Comparison of ENCODE assay signal across 20 cellular contexts in the genomic region with DNA sequence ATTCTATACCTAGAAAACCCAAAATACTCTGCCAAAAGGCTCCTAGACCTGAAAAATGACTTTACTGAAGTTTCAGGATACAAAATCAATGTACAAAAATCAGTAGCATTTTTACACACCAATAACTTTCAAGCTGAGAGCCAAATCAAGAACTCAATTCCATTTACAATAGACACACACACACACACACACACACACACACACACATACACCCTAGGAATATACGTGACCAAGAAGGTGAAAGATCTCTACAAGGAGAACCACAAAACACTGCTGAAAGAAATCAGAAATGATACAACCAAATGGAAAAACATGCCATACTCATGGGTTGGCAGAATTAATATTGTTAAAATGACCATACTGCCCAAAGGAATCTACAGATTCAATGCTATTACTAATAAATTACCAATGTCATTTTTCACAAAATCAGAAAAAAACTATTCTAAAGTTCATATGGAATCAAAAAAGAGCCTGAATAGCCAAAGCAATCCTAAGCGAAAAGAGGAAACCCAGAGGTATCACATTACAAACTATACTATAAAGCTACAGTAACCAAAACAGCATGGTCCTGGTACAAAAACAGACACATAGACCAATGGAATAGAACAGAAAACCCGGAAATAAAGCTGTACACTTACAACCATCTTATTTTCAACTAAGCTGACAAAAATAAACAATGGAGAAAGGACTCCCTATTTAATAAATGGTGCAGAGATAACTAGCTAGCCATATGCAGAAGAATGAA.
"Had no signal": no experiment of that assay in that cellular context is flagged by ENCODE, and none has a peak within 500 bp of the region (broad histone marks: within the 10 kb centered on the region; RNA-seq: fewer than 3 reads in every experiment).

No MANE protein-coding gene starts in this region.

- H3K27ac ChIP-seq: body of pancreas, foreskin keratinocyte, pancreas, psoas muscle, right atrium auricular region, transverse colon had no signal

- H3K4me1 ChIP-seq: body of pancreas, foreskin keratinocyte, pancreas, psoas muscle, right atrium auricular region, transverse colon had no signal

- H3K27me3 ChIP-seq: body of pancreas, foreskin keratinocyte, pancreas, right atrium auricular region, transverse colon had no signal

- H3K4me1 Mint-ChIP-seq: activated CD4-positive, alpha-beta T cell treated with anti-CD3 and anti-CD28 coated beads, Interleukin-2, amount 10 ng/mL, durations not matched to agents 7 days and 5 days had no signal

- H3K27me3 Mint-ChIP-seq: activated CD4-positive, alpha-beta T cell treated with anti-CD3 and anti-CD28 coated beads, Interleukin-2, amount 10 ng/mL, durations not matched to agents 7 days and 5 days; activated CD8-positive, alpha-beta memory T cell treated with anti-CD3 and anti-CD28 coated beads, Interleukin-2, amount 10 ng/mL, durations not matched to agents 7 days and 5 days; activated CD8-positive, alpha-beta T cell treated with anti-CD3 and anti-CD28 coated beads for 36 hours; activated naive CD8-positive, alpha-beta T cell treated with anti-CD3 and anti-CD28 coated beads, Interleukin-2, amount 50 U/mL, for 24 hours; naive thymus-derived CD8-positive, alpha-beta T cell; stimulated activated naive CD8-positive, alpha-beta T cell treated with anti-CD3 and anti-CD28 coated beads, Interleukin-15, amount 100 ng/mL, for 72 hours had no signal

- H3K4me3 Mint-ChIP-seq: activated CD4-positive, alpha-beta T cell treated with anti-CD3 and anti-CD28 coated beads, Interleukin-2, amount 10 ng/mL, durations not matched to agents 7 days and 5 days; activated CD8-positive, alpha-beta memory T cell treated with anti-CD3 and anti-CD28 coated beads, Interleukin-2, amount 10 ng/mL, durations not matched to agents 7 days and 5 days; activated CD8-positive, alpha-beta T cell treated with anti-CD3 and anti-CD28 coated beads for 36 hours; activated naive CD8-positive, alpha-beta T cell treated with anti-CD3 and anti-CD28 coated beads, Interleukin-2, amount 50 U/mL, for 24 hours; naive thymus-derived CD8-positive, alpha-beta T cell; stimulated activated naive CD8-positive, alpha-beta T cell treated with anti-CD3 and anti-CD28 coated beads, Interleukin-15, amount 100 ng/mL, for 72 hours had no signal

- H3K9me3 ChIP-seq: body of pancreas, pancreas had no signal

- H3K4me3 ChIP-seq: body of pancreas, lung, pancreas, psoas muscle, right atrium auricular region, transverse colon had no signal

- H3K36me3 ChIP-seq: right atrium auricular region had no signal

- DNase-seq: activated CD4-positive, alpha-beta T cell treated with anti-CD3 and anti-CD28 coated beads, Interleukin-2, amount 10 ng/mL, durations not matched to agents 7 days and 5 days; activated CD8-positive, alpha-beta memory T cell treated with anti-CD3 and anti-CD28 coated beads, Interleukin-2, amount 10 ng/mL, durations not matched to agents 7 days and 5 days; activated CD8-positive, alpha-beta T cell treated with anti-CD3 and anti-CD28 coated beads for 36 hours; activated effector memory CD4-positive, alpha-beta T cell treated with anti-CD3 and anti-CD28 coated beads, Interleukin-2, amount 50 U/mL, for 16 hours; activated naive CD4-positive, alpha-beta T cell treated with anti-CD3 and anti-CD28 coated beads, Interleukin-2, amount 50 U/mL, for 16 hours; activated naive CD8-positive, alpha-beta T cell treated with anti-CD3 and anti-CD28 coated beads, Interleukin-2, amount 50 U/mL, for 24 hours; activated T-cell treated with anti-CD3 and anti-CD28 coated beads for 4 hours; anterior cingulate cortex; effector CD4-positive, alpha-beta T cell; foreskin keratinocyte; kidney; naive thymus-derived CD8-positive, alpha-beta T cell; pancreas; psoas muscle; stimulated activated CD4-positive, alpha-beta T cell treated with anti-CD3 and anti-CD28 coated beads, Interleukin-1b, Interleukin-23, amount 100 ng/mL, for 48 hours; stimulated activated naive CD8-positive, alpha-beta T cell treated with anti-CD3 and anti-CD28 coated beads, Interleukin-15, amount 100 ng/mL, for 72 hours; transverse colon had no signal

- H3K27ac Mint-ChIP-seq: activated CD4-positive, alpha-beta T cell treated with anti-CD3 and anti-CD28 coated beads, Interleukin-2, amount 10 ng/mL, durations not matched to agents 7 days and 5 days; activated CD8-positive, alpha-beta memory T cell treated with anti-CD3 and anti-CD28 coated beads, Interleukin-2, amount 10 ng/mL, durations not matched to agents 7 days and 5 days; activated CD8-positive, alpha-beta T cell treated with anti-CD3 and anti-CD28 coated beads for 36 hours; activated naive CD8-positive, alpha-beta T cell treated with anti-CD3 and anti-CD28 coated beads, Interleukin-2, amount 50 U/mL, for 24 hours; naive thymus-derived CD8-positive, alpha-beta T cell had no signal
